In genomic region chr5:18772475-18772874, GRCh38 we compare ENCODE assay signal across 9 cellular contexts.
DNase-seq lines count a peak whose midpoint lies in the region; ATAC-seq and TF ChIP-seq lines count a peak whose summit lies in the region.
"Had no signal": no experiment of that assay in that cellular context is flagged by ENCODE, and none has a peak within 500 bp of the region (broad histone marks: within the 10 kb centered on the region; RNA-seq: fewer than 3 reads in every experiment).

No MANE protein-coding gene starts in this region.

- H3K9me3 Mint-ChIP-seq in T-helper 2 cell treated with Interferon-gamma antibody and Interleukin-4, amounts not matched to agents 5 μg/mL and 100 μg/mL, for 36 hours: no peaks in the 10 kb centered on the region

- no peak overlapping the region for H3K27ac ChIP-seq in left lung

- no peaks in the 10 kb centered on the region for H3K27me3 Mint-ChIP-seq in T-helper 2 cell treated with Interferon-gamma antibody and Interleukin-4, amounts not matched to agents 5 μg/mL and 100 μg/mL, for 36 hours (ENCODE audit: low read depth)

- TF ChIP-seq CTCF in GM12875 (IDR thresholded peaks at IDR 0.05; ENCODE audit: borderline replicate concordance, insufficient read depth, low read depth, low read length) (peak; percentile 20; the same call in 1 of the 2 replicates), left lung (IDR thresholded peaks at IDR 0.05) (no peak), lower leg skin (IDR thresholded peaks at IDR 0.05) (no peak)

- DNase-seq in SW480 (ENCODE audit: low spot score) (peak; percentile 87), left lung (no peak), lower leg skin (ENCODE audit: low spot score in 2 of 2) (no peak), NCI-H1436 (lab: John Stamatoyannopoulos, UW) (no peak), AG08395 (ENCODE audit: low spot score) (no peak)
- DNase-seq in T-helper 2 cell treated with Interferon-gamma antibody and Interleukin-4, amounts not matched to agents 5 μg/mL and 100 μg/mL, for 36 hours (ENCODE audit: low spot score): no peak
- DNase-seq: hippocampal formation had no signal

- TF ChIP-seq POLR2A in lower leg skin (IDR thresholded peaks at IDR 0.05): no peak

- no peaks in the 10 kb centered on the region for H3K4me1 ChIP-seq in left lung

- H3K4me3 Mint-ChIP-seq in T-helper 2 cell treated with Interferon-gamma antibody and Interleukin-4, amounts not matched to agents 5 μg/mL and 100 μg/mL, for 36 hours: no peak overlapping the region

- H3K4me1 Mint-ChIP-seq in T-helper 2 cell treated with Interferon-gamma antibody and Interleukin-4, amounts not matched to agents 5 μg/mL and 100 μg/mL, for 36 hours (ENCODE audit: low read depth): no peaks in the 10 kb centered on the region

- WGBS in lower leg skin, 2 donors: 22 to 37% methylated on average over 4 of the region's 4 CpGs

- H3K9me3 ChIP-seq in left lung: no peaks in the 10 kb centered on the region

- intact Hi-C loops in left lung (cut with DNase I): no loop called here
- intact Hi-C loops in lower leg skin (cut with DNase I; ENCODE audit: low total_unique reads): no loop called here

- H3K4me3 ChIP-seq in GM12875 (ENCODE audit: low read depth, low read length): no peak overlapping the region
- no peak overlapping the region for H3K4me3 ChIP-seq in left lung
- no peak overlapping the region for H3K4me3 ChIP-seq in lower leg skin (ENCODE audit: low read depth, poor library complexity, severe bottlenecking)

- H3K36me3 Mint-ChIP-seq in T-helper 2 cell treated with Interferon-gamma antibody and Interleukin-4, amounts not matched to agents 5 μg/mL and 100 μg/mL, for 36 hours (ENCODE audit: low read depth): no peaks in the 10 kb centered on the region

- H3K27ac Mint-ChIP-seq in T-helper 2 cell treated with Interferon-gamma antibody and Interleukin-4, amounts not matched to agents 5 μg/mL and 100 μg/mL, for 36 hours: no peak overlapping the region

- no peaks in the 10 kb centered on the region for H3K27me3 ChIP-seq in left lung

- H3K36me3 ChIP-seq in left lung: no peaks in the 10 kb centered on the region

- ATAC-seq in HG03432 (IDR thresholded peaks at IDR 0.05; ENCODE audit: unreplicated experiment) (peak; percentile 59), left lung (peak; percentile 16)
